ENCODE assay signal across 8 cellular contexts in the genomic region with DNA sequence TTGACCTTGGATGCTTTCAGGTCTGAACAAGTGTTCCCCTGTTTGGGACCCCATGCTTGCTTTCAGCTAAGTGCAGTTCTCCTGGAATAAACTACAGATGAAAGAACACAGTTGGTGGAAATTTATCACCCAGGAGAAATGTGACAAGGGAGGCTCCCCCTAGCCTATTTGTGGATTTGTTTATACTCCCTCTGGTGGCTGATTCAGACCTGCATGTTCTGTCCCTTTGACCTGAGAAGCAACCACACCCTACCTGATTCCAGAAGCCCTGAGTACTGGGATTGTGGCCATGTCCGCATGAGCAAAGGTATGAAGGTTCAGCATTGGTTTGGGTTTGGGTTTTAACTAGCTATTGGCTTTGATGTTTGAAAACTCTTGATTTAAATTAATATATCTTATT.
DNase-seq lines count a peak whose midpoint lies in the region; ATAC-seq and TF ChIP-seq lines count a peak whose summit lies in the region.

No MANE protein-coding gene starts in this region.

- no peak overlapping the region for H3K4me3 Mint-ChIP-seq in nephron progenitor cell

- peaks cover 4% of the 10 kb centered on the region for H3K27me3 Mint-ChIP-seq in nephron progenitor cell (ENCODE audit: low read depth, poor library complexity)

- H3K27me3 ChIP-seq in dorsolateral prefrontal cortex, result peaks cover 0 to 65% (median 14%) of the 10 kb centered on the region in 45 donors

- H3K9me3 Mint-ChIP-seq in nephron progenitor cell, result peaks cover 39% of the 10 kb centered on the region

- intact Hi-C loops in dorsolateral prefrontal cortex (cut with DNase I), result no loop called here

- no peak overlapping the region for H3K27ac ChIP-seq in dorsolateral prefrontal cortex

- TF ChIP-seq CTCF in AG09319 (IDR thresholded peaks at IDR 0.05; ENCODE audit: low read depth, low read length) (peak; percentile 16; the same call in 1 of the 2 replicates), dorsolateral prefrontal cortex (IDR thresholded peaks at IDR 0.05 in 54 of 56, conservative IDR thresholded peaks at IDR 0.05 in 2 of 56; ENCODE audit: low read depth in 1 of 56, partially characterized antibody in 56 of 56) (peak in 54 of 56 donors; percentile 16 to 69 (median 47)), nephron progenitor cell (IDR thresholded peaks at IDR 0.05) (peak; percentile 50)

- DNase-seq in AG09319 (ENCODE audit: extremely low read depth, low read depth), result no peak
- peak; percentile 24 for DNase-seq in NCI-H524 treated with DMSO at 0.1 percent for 48 hours (lab: John Stamatoyannopoulos, UW)
- no peak for DNase-seq in dorsolateral prefrontal cortex
- DNase-seq in nephron progenitor cell, result peak; percentile 12
- DNase-seq in activated CD8-positive, alpha-beta memory T cell treated with anti-CD3 and anti-CD28 coated beads for 24 hours, result no peak

- no peaks in the 10 kb centered on the region for H3K4me1 Mint-ChIP-seq in nephron progenitor cell

- ATAC-seq in GM18867 (IDR thresholded peaks at IDR 0.05; ENCODE audit: unreplicated experiment) (peak; percentile 50), GM18511 (IDR thresholded peaks at IDR 0.05; ENCODE audit: unreplicated experiment) (no peak), GM21786 (IDR thresholded peaks at IDR 0.05; ENCODE audit: unreplicated experiment) (no peak)

- H3K4me3 ChIP-seq in dorsolateral prefrontal cortex, result no peak overlapping the region

- H3K36me3 Mint-ChIP-seq in nephron progenitor cell (ENCODE audit: low read depth), result no peaks in the 10 kb centered on the region

- H3K27ac Mint-ChIP-seq in nephron progenitor cell, result no peak overlapping the region

Comparison
In these comparisons a context has a peak if more than half of its experiments do, and no peak if none do; other contexts are left out.
1. DNase-seq: peak in NCI-H524 treated with DMSO at 0.1 percent for 48 hours (single experiment) and nephron progenitor cell (single experiment); none in AG09319 (single experiment), dorsolateral prefrontal cortex (0 of 10) and activated CD8-positive, alpha-beta memory T cell treated with anti-CD3 and anti-CD28 coated beads for 24 hours (single experiment).
2. Peak in every context shown above with its lines, with median percentiles within 50 percentile points of each other: CTCF ChIP-seq.